1 cellular context compared by ENCODE assay signal in genomic region chr22:41260871-41261270, GRCh38.
TF ChIP-seq lines count a peak whose summit lies in the region.

No MANE protein-coding gene starts in this region.

TF ChIP-seq in HEK293, 187 proteins besides CTCF, POLR2A, EP300 and RAD21 (continued from another document):
- TF ChIP-seq ZFP3 (tag by site-specific recombination; IDR thresholded peaks at IDR 0.05; ENCODE audit: low read depth), result no peak
